Comparison of ENCODE assay signal across 17 cellular contexts in genomic region chr17:43814714-43815113, GRCh38. TPM values are rescaled to one million over a fixed set of nuclear protein-coding genes. Genes with fewer than 3 reads are reported as not detected.
A peak's percentile ranks its signal among the peaks of the same experiment; 100 is the strongest.
DNase-seq lines count a peak whose midpoint lies in the region; ATAC-seq, FAIRE-seq and TF ChIP-seq lines count a peak whose summit lies in the region.
"Had no signal": no experiment of that assay in that cellular context is flagged by ENCODE, and none has a peak within 500 bp of the region (broad histone marks: within the 10 kb centered on the region; RNA-seq: fewer than 3 reads in every experiment).

No MANE protein-coding gene starts in this region.

- TF ChIP-seq CTCF in glutamatergic neuron (IDR thresholded peaks at IDR 0.05; ENCODE audit: partially characterized antibody, unreplicated experiment): no peak

- DNase-seq in stimulated activated naive CD8-positive, alpha-beta T cell treated with anti-CD3 and anti-CD28 coated beads, Interleukin-15, amount 100 ng/mL, for 72 hours: no peak
- no peak for DNase-seq in stimulated activated naive CD8-positive, alpha-beta T cell treated with anti-CD3 and anti-CD28 coated beads, Interleukin-15, Interleukin-2, amounts not matched to agents 100 U/mL and 50 U/mL, for 24 hours
- DNase-seq in amniotic stem cell (lab: John Stamatoyannopoulos, UW): peak; percentile 26
- DNase-seq in fibroblast of the conjunctiva (ENCODE audit: low read depth): peak; percentile 14
- no peak for DNase-seq in activated CD4-positive, alpha-beta T cell treated with anti-CD3 and anti-CD28 coated beads for 4 hours
- no peak for DNase-seq in NCI-H2081 treated with DMSO at 0.1 percent for 48 hours (lab: John Stamatoyannopoulos, UW)
- DNase-seq in urothelium cell line (ENCODE audit: low spot score): no peak
- no peak for DNase-seq in glutamatergic neuron
- DNase-seq: activated T-cell treated with anti-CD3 and anti-CD28 coated beads, Interleukin-2, amount 50 U/mL, for 24 hours; amygdala; effector memory CD8-positive, alpha-beta T cell; hypothalamus; stimulated activated CD4-positive, alpha-beta T cell treated with anti-CD3 and anti-CD28 coated beads, Interleukin-12 subunit alpha, Interleukin-12 subunit beta, amount 100 ng/mL, for 4 hours had no signal

- H3K9me3 Mint-ChIP-seq in stimulated activated naive CD8-positive, alpha-beta T cell treated with anti-CD3 and anti-CD28 coated beads, Interleukin-15, amount 100 ng/mL, for 72 hours: no peaks in the 10 kb centered on the region
- peaks cover 3% of the 10 kb centered on the region for H3K9me3 Mint-ChIP-seq in glutamatergic neuron (ENCODE audit: unreplicated experiment)
- H3K9me3 Mint-ChIP-seq: activated T-cell treated with anti-CD3 and anti-CD28 coated beads, Interleukin-2, amount 50 U/mL, for 24 hours; effector memory CD8-positive, alpha-beta T cell; neural progenitor cell had no signal

- FAIRE-seq in urothelium cell line (lab: Jason Lieb, UNC): no peak
- FAIRE-seq: GM12878 had no signal

- H3K36me3 Mint-ChIP-seq in glutamatergic neuron (ENCODE audit: unreplicated experiment): no peaks in the 10 kb centered on the region
- H3K36me3 Mint-ChIP-seq: neural progenitor cell had no signal

- peaks cover 15% of the 10 kb centered on the region for H3K27me3 Mint-ChIP-seq in stimulated activated naive CD8-positive, alpha-beta T cell treated with anti-CD3 and anti-CD28 coated beads, Interleukin-15, amount 100 ng/mL, for 72 hours
- peaks cover 3% of the 10 kb centered on the region for H3K27me3 Mint-ChIP-seq in glutamatergic neuron (ENCODE audit: unreplicated experiment)

- ATAC-seq in stimulated activated naive CD8-positive, alpha-beta T cell treated with anti-CD3 and anti-CD28 coated beads, Interleukin-15, amount 100 ng/mL, for 72 hours: no peak
- no peak for ATAC-seq in stimulated activated naive CD8-positive, alpha-beta T cell treated with anti-CD3 and anti-CD28 coated beads, Interleukin-15, Interleukin-2, amounts not matched to agents 100 U/mL and 50 U/mL, for 24 hours
- ATAC-seq: effector memory CD8-positive, alpha-beta T cell; GM12878 had no signal

- no peak overlapping the region for H3K4me3 Mint-ChIP-seq in stimulated activated naive CD8-positive, alpha-beta T cell treated with anti-CD3 and anti-CD28 coated beads, Interleukin-15, amount 100 ng/mL, for 72 hours
- no peak overlapping the region for H3K4me3 Mint-ChIP-seq in glutamatergic neuron (ENCODE audit: unreplicated experiment)
- H3K4me3 Mint-ChIP-seq: activated T-cell treated with anti-CD3 and anti-CD28 coated beads, Interleukin-2, amount 50 U/mL, for 24 hours; effector memory CD8-positive, alpha-beta T cell; neural progenitor cell had no signal

- H3K27ac Mint-ChIP-seq in stimulated activated naive CD8-positive, alpha-beta T cell treated with anti-CD3 and anti-CD28 coated beads, Interleukin-15, amount 100 ng/mL, for 72 hours: peak overlapping the region; percentile 36 to 52
- no peak overlapping the region for H3K27ac Mint-ChIP-seq in glutamatergic neuron (ENCODE audit: unreplicated experiment)
- H3K27ac Mint-ChIP-seq: activated T-cell treated with anti-CD3 and anti-CD28 coated beads, Interleukin-2, amount 50 U/mL, for 24 hours; effector memory CD8-positive, alpha-beta T cell; neural progenitor cell had no signal

- H3K4me1 Mint-ChIP-seq in stimulated activated naive CD8-positive, alpha-beta T cell treated with anti-CD3 and anti-CD28 coated beads, Interleukin-15, amount 100 ng/mL, for 72 hours: no peaks in the 10 kb centered on the region
- peaks cover 8% of the 10 kb centered on the region for H3K4me1 Mint-ChIP-seq in glutamatergic neuron (ENCODE audit: low read depth, unreplicated experiment)

RNA-seq across cellular contexts. Expression of gene MPP3, which starts 18.2 kb away (rescaled TPM):
- total RNA-seq in glutamatergic neuron (ENCODE audit: unreplicated experiment): 22.9 TPM
- total RNA-seq: GM12878 had no signal

RNA-seq across cellular contexts. Expression of gene CD300LG, which starts 32.3 kb away (rescaled TPM):
- total RNA-seq in glutamatergic neuron (ENCODE audit: unreplicated experiment): not detected
- total RNA-seq: GM12878 had no signal

RNA-seq across cellular contexts. Expression of gene CFAP97D1, which starts 34.5 kb away (rescaled TPM):
- total RNA-seq in glutamatergic neuron (ENCODE audit: unreplicated experiment): not detected
- total RNA-seq: GM12878 had no signal

RNA-seq across cellular contexts. Expression of gene DUSP3, which starts 35.9 kb away (rescaled TPM):
- total RNA-seq in glutamatergic neuron (ENCODE audit: unreplicated experiment): 54.6 TPM

RNA-seq across cellular contexts. Expression of gene SOST, which starts 56.1 kb away (rescaled TPM):
- total RNA-seq in glutamatergic neuron (ENCODE audit: unreplicated experiment): not detected
- total RNA-seq: GM12878, lung, tibial nerve had no signal

Comparison
In these comparisons a context has a peak if more than half of its experiments do, and no peak if none do; other contexts are left out.
1. DNase-seq: peak in amniotic stem cell (single experiment) and fibroblast of the conjunctiva (single experiment); none in stimulated activated naive CD8-positive, alpha-beta T cell treated with anti-CD3 and anti-CD28 coated beads, Interleukin-15, amount 100 ng/mL, for 72 hours (0 of 2), stimulated activated naive CD8-positive, alpha-beta T cell treated with anti-CD3 and anti-CD28 coated beads, Interleukin-15, Interleukin-2, amounts not matched to agents 100 U/mL and 50 U/mL, for 24 hours (single experiment), activated CD4-positive, alpha-beta T cell treated with anti-CD3 and anti-CD28 coated beads for 4 hours (0 of 2), NCI-H2081 treated with DMSO at 0.1 percent for 48 hours (single experiment), urothelium cell line (single experiment) and glutamatergic neuron (single experiment).